ENCODE assay signal across 30 cellular contexts in genomic region chr5:173153842-173154241, GRCh38.
"Had no signal": no experiment of that assay in that cellular context is flagged by ENCODE, and none has a peak within 500 bp of the region (broad histone marks: within the 10 kb centered on the region; RNA-seq: fewer than 3 reads in every experiment).

No MANE protein-coding gene starts in this region.

- H3K27ac ChIP-seq: adrenal gland, body of pancreas had no signal

- H3K27me3 Mint-ChIP-seq: activated CD4-positive, alpha-beta memory T cell treated with anti-CD3 and anti-CD28 coated beads, Interleukin-2, amount 10 ng/mL, durations not matched to agents 7 days and 5 days; activated CD8-positive, alpha-beta memory T cell treated with anti-CD3 and anti-CD28 coated beads, Interleukin-2, amount 10 ng/mL, durations not matched to agents 7 days and 5 days; T-cell had no signal

- ATAC-seq: activated CD4-positive, CD25-positive, alpha-beta regulatory T cell treated with anti-CD3 and anti-CD28 coated beads, Interleukin-2, amount 50 U/mL, for 24 hours; activated CD8-positive, alpha-beta memory T cell treated with anti-CD3 and anti-CD28 coated beads, Interleukin-2, amount 10 ng/mL, durations not matched to agents 7 days and 5 days; activated naive CD4-positive, alpha-beta T cell treated with anti-CD3 and anti-CD28 coated beads, Interleukin-2, amount 50 U/mL, for 72 hours; body of pancreas; PC-3; Right ventricle myocardium inferior; SK-N-SH treated with all-trans-retinoic acid at 6 μM for 48 hours; T-cell had no signal

- H3K27ac Mint-ChIP-seq: activated CD4-positive, alpha-beta memory T cell treated with anti-CD3 and anti-CD28 coated beads, Interleukin-2, amount 10 ng/mL, durations not matched to agents 7 days and 5 days; activated naive CD4-positive, alpha-beta T cell treated with anti-CD3 and anti-CD28 coated beads for 36 hours; activated T-helper 2 cell treated with anti-CD3 and anti-CD28 coated beads, Interferon-gamma antibody, Interleukin-2, Interleukin-4, amounts not matched to agents 10 μg/mL and 5 μg/mL and 100 μg/mL, durations not matched to agents 14 hours and 24 hours and 36 hours; T-cell had no signal

- H3K4me1 Mint-ChIP-seq: activated CD4-positive, alpha-beta memory T cell treated with anti-CD3 and anti-CD28 coated beads, Interleukin-2, amount 10 ng/mL, durations not matched to agents 7 days and 5 days had no signal

- DNase-seq: activated CD4-positive, alpha-beta memory T cell treated with anti-CD3 and anti-CD28 coated beads, Interleukin-2, amount 10 ng/mL, durations not matched to agents 7 days and 5 days; activated CD4-positive, alpha-beta T cell treated with anti-CD3 and anti-CD28 coated beads for 4 hours; activated CD8-positive, alpha-beta memory T cell treated with anti-CD3 and anti-CD28 coated beads for 24 hours; activated CD8-positive, alpha-beta memory T cell treated with anti-CD3 and anti-CD28 coated beads, Interleukin-2, amount 50 U/mL, for 48 hours; activated gamma-delta T cell; activated naive CD4-positive, alpha-beta T cell treated with anti-CD3 and anti-CD28 coated beads for 36 hours; body of pancreas; Kasumi-1; KG1; MM.1S; MV-4-11; NCI-H1092; NCI-H1436 treated with DMSO at 0.1 percent for 48 hours; NCI-H1694 treated with DMSO at 0.1 percent for 48 hours; NCI-H345; NCI-H526; NCI-H748 treated with DMSO at 0.1 percent for 48 hours; NK-92 treated with Interleukin-12 subunit alpha and Interleukin-12 subunit beta, amount 100 ng/mL, for 24 hours; PC-3; SIG-M5; T-cell; T-helper 2 cell; T-helper 9 cell had no signal

- H3K4me3 Mint-ChIP-seq: activated CD4-positive, alpha-beta memory T cell treated with anti-CD3 and anti-CD28 coated beads, Interleukin-2, amount 10 ng/mL, durations not matched to agents 7 days and 5 days; activated CD8-positive, alpha-beta memory T cell treated with anti-CD3 and anti-CD28 coated beads, Interleukin-2, amount 10 ng/mL, durations not matched to agents 7 days and 5 days; activated naive CD4-positive, alpha-beta T cell treated with anti-CD3 and anti-CD28 coated beads for 36 hours; T-cell had no signal

- H3K9me3 Mint-ChIP-seq: activated CD4-positive, alpha-beta memory T cell treated with anti-CD3 and anti-CD28 coated beads, Interleukin-2, amount 10 ng/mL, durations not matched to agents 7 days and 5 days; activated naive CD4-positive, alpha-beta T cell treated with anti-CD3 and anti-CD28 coated beads for 36 hours; activated naive CD4-positive, alpha-beta T cell treated with anti-CD3 and anti-CD28 coated beads, Interleukin-2, amount 50 U/mL, for 72 hours; activated T-helper 2 cell treated with anti-CD3 and anti-CD28 coated beads, Interferon-gamma antibody, Interleukin-2, Interleukin-4, amounts not matched to agents 10 μg/mL and 5 μg/mL and 100 μg/mL, durations not matched to agents 14 hours and 24 hours and 36 hours; T-cell had no signal
